1 cellular context compared by ENCODE assay signal in the genomic region with DNA sequence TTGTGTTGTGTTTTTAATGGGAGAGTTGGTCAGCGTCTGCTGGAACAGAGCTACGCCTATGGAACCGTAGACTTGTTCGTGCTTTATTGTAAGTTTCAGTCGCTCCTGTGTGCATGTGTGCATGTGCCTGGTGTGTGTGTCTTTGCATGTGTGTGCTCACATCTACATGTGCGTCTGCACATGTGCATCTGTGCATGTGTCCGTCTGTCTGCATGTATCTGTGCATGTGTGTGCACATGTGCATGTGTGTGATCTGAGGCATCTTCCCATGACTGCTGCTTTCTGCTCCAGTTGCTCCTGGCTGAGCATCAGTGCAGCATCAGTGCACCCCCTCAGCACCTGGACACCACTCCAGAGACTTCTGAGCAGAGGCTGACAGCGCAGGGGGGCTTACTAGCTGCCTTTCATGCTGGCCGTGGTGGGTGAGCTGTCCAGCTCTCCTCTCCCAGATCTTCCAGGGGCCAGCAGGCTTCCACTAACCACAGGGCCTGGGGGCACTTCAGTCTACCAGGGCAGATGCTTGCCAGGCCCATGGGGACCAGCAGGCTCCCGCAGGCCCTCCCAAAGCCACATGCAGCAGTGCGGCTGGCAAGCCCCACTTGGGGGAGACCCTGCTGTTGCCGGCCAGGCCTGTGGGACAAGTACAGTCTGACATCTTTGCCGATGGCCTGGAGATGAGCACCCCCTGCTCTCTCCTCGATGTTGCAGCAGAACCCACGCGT.
TF ChIP-seq lines count a peak whose summit lies in the region.

No MANE protein-coding gene starts in this region.

TF ChIP-seq in K562, 482 proteins besides CTCF, POLR2A, EP300 and RAD21:
- TF ChIP-seq RBFOX2 (IDR thresholded peaks at IDR 0.05; ENCODE audit: low read depth, low read length) (peak; percentile 47; the same call in 1 of the 2 replicates), RB1 (IDR thresholded peaks at IDR 0.05; ENCODE audit: low read depth) (no peak)
- TF ChIP-seq, protein P1, sequence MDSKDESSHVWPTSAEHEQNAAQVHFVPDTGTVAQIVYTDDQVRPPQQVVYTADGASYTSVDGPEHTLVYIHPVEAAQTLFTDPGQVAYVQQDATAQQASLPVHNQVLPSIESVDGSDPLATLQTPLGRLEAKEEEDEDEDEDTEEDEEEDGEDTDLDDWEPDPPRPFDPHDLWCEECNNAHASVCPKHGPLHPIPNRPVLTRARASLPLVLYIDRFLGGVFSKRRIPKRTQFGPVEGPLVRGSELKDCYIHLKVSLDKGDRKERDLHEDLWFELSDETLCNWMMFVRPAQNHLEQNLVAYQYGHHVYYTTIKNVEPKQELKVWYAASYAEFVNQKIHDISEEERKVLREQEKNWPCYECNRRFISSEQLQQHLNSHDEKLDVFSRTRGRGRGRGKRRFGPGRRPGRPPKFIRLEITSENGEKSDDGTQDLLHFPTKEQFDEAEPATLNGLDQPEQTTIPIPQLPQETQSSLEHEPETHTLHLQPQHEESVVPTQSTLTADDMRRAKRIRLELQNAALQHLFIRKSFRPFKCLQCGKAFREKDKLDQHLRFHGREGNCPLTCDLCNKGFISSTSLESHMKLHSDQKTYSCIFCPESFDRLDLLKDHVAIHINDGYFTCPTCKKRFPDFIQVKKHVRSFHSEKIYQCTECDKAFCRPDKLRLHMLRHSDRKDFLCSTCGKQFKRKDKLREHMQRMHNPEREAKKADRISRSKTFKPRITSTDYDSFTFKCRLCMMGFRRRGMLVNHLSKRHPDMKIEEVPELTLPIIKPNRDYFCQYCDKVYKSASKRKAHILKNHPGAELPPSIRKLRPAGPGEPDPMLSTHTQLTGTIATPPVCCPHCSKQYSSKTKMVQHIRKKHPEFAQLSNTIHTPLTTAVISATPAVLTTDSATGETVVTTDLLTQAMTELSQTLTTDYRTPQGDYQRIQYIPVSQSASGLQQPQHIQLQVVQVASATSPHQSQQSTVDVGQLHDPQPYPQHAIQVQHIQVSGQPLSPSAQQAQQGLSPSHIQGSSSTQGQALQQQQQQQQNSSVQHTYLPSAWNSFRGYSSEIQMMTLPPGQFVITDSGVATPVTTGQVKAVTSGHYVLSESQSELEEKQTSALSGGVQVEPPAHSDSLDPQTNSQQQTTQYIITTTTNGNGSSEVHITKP (IDR thresholded peaks at IDR 0.05; ENCODE audit: partially characterized antibody) = no peak
TF ChIP-seq in K562: peak in this region for 1.
